In genomic region chr13:40673414-40673813, GRCh38 we compare ENCODE assay signal across 13 cellular contexts.
"Had no signal": no experiment of that assay in that cellular context is flagged by ENCODE, and none has a peak within 500 bp of the region (broad histone marks: within the 10 kb centered on the region; RNA-seq: fewer than 3 reads in every experiment).

No MANE protein-coding gene starts in this region.

- H3K9me3 Mint-ChIP-seq: activated CD4-positive, alpha-beta T cell treated with anti-CD3 and anti-CD28 coated beads, Interleukin-2, amount 10 ng/mL, durations not matched to agents 7 days and 5 days; activated naive CD4-positive, alpha-beta T cell treated with anti-CD3 and anti-CD28 coated beads for 36 hours; immature natural killer cell; stimulated activated naive CD8-positive, alpha-beta T cell treated with anti-CD3 and anti-CD28 coated beads, Interleukin-15, amount 100 ng/mL, for 72 hours; T-helper 2 cell treated with Interferon-gamma antibody and Interleukin-4, amounts not matched to agents 5 μg/mL and 100 μg/mL, for 36 hours had no signal

- H3K9me3 ChIP-seq: esophagus squamous epithelium, lower lobe of right lung, sigmoid colon, spleen had no signal

- H3K36me3 ChIP-seq: esophagus squamous epithelium, lower lobe of right lung, sigmoid colon, spleen had no signal

- H3K27me3 Mint-ChIP-seq: activated CD4-positive, alpha-beta T cell treated with anti-CD3 and anti-CD28 coated beads, Interleukin-2, amount 10 ng/mL, durations not matched to agents 7 days and 5 days; progenitor cell of endocrine pancreas; stimulated activated naive CD8-positive, alpha-beta T cell treated with anti-CD3 and anti-CD28 coated beads, Interleukin-15, amount 100 ng/mL, for 72 hours had no signal

- H3K27me3 ChIP-seq: esophagus squamous epithelium, sigmoid colon, spleen had no signal

- H3K36me3 Mint-ChIP-seq: immature natural killer cell had no signal

- H3K4me1 ChIP-seq: sigmoid colon had no signal

- H3K4me3 ChIP-seq: esophagus squamous epithelium, lower lobe of right lung, sigmoid colon, spleen had no signal

- H3K27ac ChIP-seq: esophagus squamous epithelium, lower lobe of right lung, sigmoid colon, spleen had no signal

- H3K4me3 Mint-ChIP-seq: activated CD4-positive, alpha-beta T cell treated with anti-CD3 and anti-CD28 coated beads, Interleukin-2, amount 10 ng/mL, durations not matched to agents 7 days and 5 days; activated naive CD4-positive, alpha-beta T cell treated with anti-CD3 and anti-CD28 coated beads for 36 hours; immature natural killer cell; stimulated activated naive CD8-positive, alpha-beta T cell treated with anti-CD3 and anti-CD28 coated beads, Interleukin-15, amount 100 ng/mL, for 72 hours; T-helper 2 cell treated with Interferon-gamma antibody and Interleukin-4, amounts not matched to agents 5 μg/mL and 100 μg/mL, for 36 hours had no signal

- FAIRE-seq: endometrium had no signal

- H3K27ac Mint-ChIP-seq: activated CD4-positive, alpha-beta T cell treated with anti-CD3 and anti-CD28 coated beads, Interleukin-2, amount 10 ng/mL, durations not matched to agents 7 days and 5 days; activated naive CD4-positive, alpha-beta T cell treated with anti-CD3 and anti-CD28 coated beads for 36 hours; immature natural killer cell; stimulated activated naive CD8-positive, alpha-beta T cell treated with anti-CD3 and anti-CD28 coated beads, Interleukin-15, amount 100 ng/mL, for 72 hours; T-helper 2 cell treated with Interferon-gamma antibody and Interleukin-4, amounts not matched to agents 5 μg/mL and 100 μg/mL, for 36 hours had no signal

- ATAC-seq: lower lobe of right lung had no signal

- DNase-seq: activated CD4-positive, alpha-beta T cell treated with anti-CD3 and anti-CD28 coated beads, Interleukin-2, amount 10 ng/mL, durations not matched to agents 7 days and 5 days; activated naive CD4-positive, alpha-beta T cell treated with anti-CD3 and anti-CD28 coated beads for 36 hours; esophagus squamous epithelium; hippocampal formation; immature natural killer cell; lower lobe of right lung; midbrain; sigmoid colon; spleen; stimulated activated naive CD8-positive, alpha-beta T cell treated with anti-CD3 and anti-CD28 coated beads, Interleukin-15, amount 100 ng/mL, for 72 hours had no signal
